In genomic region chr22:36816635-36817428, GRCh38 we compare ENCODE assay signal across 1 cellular context.
TF ChIP-seq lines count a peak whose summit lies in the region.

TSS of gene PVALB (minus strand) at chr22:36817035. CDS start at chr22:36817005, 30 bp downstream.

TF ChIP-seq in HepG2, 621 proteins besides CTCF, POLR2A, EP300 and RAD21 (continued from another document and continues in another):
- no peak for TF ChIP-seq ZBTB25 (CRISPR knock-in tag; IDR thresholded peaks at IDR 0.05)
- no peak for TF ChIP-seq PHF8 (CRISPR knock-in tag; IDR thresholded peaks at IDR 0.05)
- 0 out of 2 replicates have a peak, but pooled peaks have one; percentile 19 for TF ChIP-seq HOXA3 (CRISPR knock-in tag; IDR thresholded peaks at IDR 0.05)
- no peak for TF ChIP-seq SNAPC2 (CRISPR knock-in tag; IDR thresholded peaks at IDR 0.05)
- peak; percentile 58 for TF ChIP-seq ZBTB14 (CRISPR knock-in tag; IDR thresholded peaks at IDR 0.05)
- no peak for TF ChIP-seq KLF15 (CRISPR knock-in tag; IDR thresholded peaks at IDR 0.05; ENCODE audit: borderline replicate concordance)
- no peak for TF ChIP-seq GABPA (IDR thresholded peaks at IDR 0.05; ENCODE audit: low read depth, low read length)
- no peak for TF ChIP-seq GABPA (CRISPR knock-in tag; IDR thresholded peaks at IDR 0.05; ENCODE audit: low read depth)
- TF ChIP-seq NR2C2 (CRISPR knock-in tag; IDR thresholded peaks at IDR 0.05; ENCODE audit: borderline replicate concordance) = no peak
- no peak for TF ChIP-seq AFF4 (CRISPR knock-in tag; IDR thresholded peaks at IDR 0.05)
- no peak for TF ChIP-seq ZNF276 (CRISPR knock-in tag; IDR thresholded peaks at IDR 0.05; ENCODE audit: low read depth)
- TF ChIP-seq MAFK (conservative IDR thresholded peaks at IDR 0.05 in 1 of 2, IDR thresholded peaks at IDR 0.05 in 1 of 2; ENCODE audit: low read length in 2 of 2) = peak; percentile 8 to 36; a peak in 2 of 4 replicates
- no peak for TF ChIP-seq BCLAF1 (IDR thresholded peaks at IDR 0.05)
- no peak for TF ChIP-seq ZBTB2 (CRISPR knock-in tag; IDR thresholded peaks at IDR 0.05; ENCODE audit: low read depth)
- no peak for TF ChIP-seq SNAPC4 (CRISPR knock-in tag; IDR thresholded peaks at IDR 0.05)
- TF ChIP-seq PAF1 (CRISPR knock-in tag; IDR thresholded peaks at IDR 0.05) = no peak
- no peak for TF ChIP-seq ZNF143 (CRISPR knock-in tag; IDR thresholded peaks at IDR 0.05)
- TF ChIP-seq TEAD2 (CRISPR knock-in tag; IDR thresholded peaks at IDR 0.05) = no peak
- TF ChIP-seq ZNF333 (CRISPR knock-in tag; IDR thresholded peaks at IDR 0.05; ENCODE audit: borderline replicate concordance) = no peak
- TF ChIP-seq TP53 (CRISPR knock-in tag; conservative IDR thresholded peaks at IDR 0.05) = no peak
- TF ChIP-seq RFXAP (CRISPR knock-in tag; IDR thresholded peaks at IDR 0.05; ENCODE audit: borderline replicate concordance) = no peak
- TF ChIP-seq SETDB1 (CRISPR knock-in tag; IDR thresholded peaks at IDR 0.05; ENCODE audit: borderline replicate concordance) = no peak
- TF ChIP-seq ZNF800 (CRISPR knock-in tag; IDR thresholded peaks at IDR 0.05) = peak; percentile 87
- no peak for TF ChIP-seq MLXIP (CRISPR knock-in tag; IDR thresholded peaks at IDR 0.05; ENCODE audit: borderline replicate concordance)
- no peak for TF ChIP-seq ZNF367 (CRISPR knock-in tag; IDR thresholded peaks at IDR 0.05; ENCODE audit: borderline replicate concordance)
- no peak for TF ChIP-seq RELA (CRISPR knock-in tag; IDR thresholded peaks at IDR 0.05)
- TF ChIP-seq GMEB2 (CRISPR knock-in tag; IDR thresholded peaks at IDR 0.05; ENCODE audit: low read depth) = no peak
- no peak for TF ChIP-seq SRSF4 (IDR thresholded peaks at IDR 0.05; ENCODE audit: low read depth, low read length, poor library complexity, severe bottlenecking)
